12 cellular contexts compared by ENCODE assay signal in genomic region chr9:98445576-98445975, GRCh38.
A peak's percentile ranks its signal among the peaks of the same experiment; 100 is the strongest.
DNase-seq lines count a peak whose midpoint lies in the region; ATAC-seq lines count a peak whose summit lies in the region.
"Had no signal": no experiment of that assay in that cellular context is flagged by ENCODE, and none has a peak within 500 bp of the region (broad histone marks: within the 10 kb centered on the region; RNA-seq: fewer than 3 reads in every experiment).

No MANE protein-coding gene starts in this region.

- H3K27me3 Mint-ChIP-seq in CD8-positive, alpha-beta memory T cell = peaks cover 27 to 29% of the 10 kb centered on the region in 2 donors

- H3K23ac ChIP-seq in neuronal stem cell (ENCODE audit: low read depth, low read length, poor library complexity) = no peak overlapping the region

- H2BK12ac ChIP-seq in neuronal stem cell (ENCODE audit: low read length) = no peak overlapping the region

- CTCF ChIA-PET in CD8-positive, alpha-beta memory T cell (lab: Charles Lee) = no interaction called here

- no peak overlapping the region for H3K4me3 ChIP-seq in neuronal stem cell (ENCODE audit: low read length in 2 of 2)
- no peak overlapping the region for H3K4me3 ChIP-seq in CD8-positive, alpha-beta memory T cell (ENCODE audit: low read length)

- no peaks in the 10 kb centered on the region for H3K36me3 Mint-ChIP-seq in CD8-positive, alpha-beta memory T cell

- H3K4me2 ChIP-seq in neuronal stem cell (ENCODE audit: insufficient read depth, low read length, poor library complexity, severe bottlenecking) = no peak overlapping the region

- H3K4me3 Mint-ChIP-seq in CD8-positive, alpha-beta memory T cell = no peak overlapping the region

- no peak overlapping the region for H3K27ac Mint-ChIP-seq in CD8-positive, alpha-beta memory T cell

- peaks cover 0 to 7% of the 10 kb centered on the region in 2 donors for H3K4me1 ChIP-seq in neuronal stem cell (ENCODE audit: control insufficient read depth in 2 of 2, insufficient read depth in 1 of 2, low read depth in 1 of 2, low read length in 2 of 2)
- no peaks in the 10 kb centered on the region for H3K4me1 ChIP-seq in CD8-positive, alpha-beta memory T cell (ENCODE audit: insufficient read depth, low read length)

- peak overlapping the region; percentile 89 for H4K8ac ChIP-seq in neuronal stem cell (ENCODE audit: low read depth, low read length)

- no peak overlapping the region for H3K18ac ChIP-seq in neuronal stem cell (ENCODE audit: low read length)

- no peak overlapping the region for H3K14ac ChIP-seq in neuronal stem cell (ENCODE audit: low read length)

- H2BK5ac ChIP-seq in neuronal stem cell (ENCODE audit: low read length) = no peak overlapping the region

- H3K79me1 ChIP-seq in neuronal stem cell (ENCODE audit: low read depth, low read length) = no peaks in the 10 kb centered on the region

- ATAC-seq in esophagus mucosa = no peak

- H3K27me3 ChIP-seq in neuronal stem cell (ENCODE audit: control insufficient read depth in 3 of 3, insufficient read depth in 3 of 3, low read depth in 1 of 3, low read length in 3 of 3) = no peaks in the 10 kb centered on the region
- no peaks in the 10 kb centered on the region for H3K27me3 ChIP-seq in CD8-positive, alpha-beta memory T cell (ENCODE audit: insufficient read depth, low read length, poor library complexity, severe bottlenecking)

- no CpG with 5 or more reads among the region's 1 CpG for WGBS in neuronal stem cell (ENCODE audit: extremely low coverage in 2 of 2, insufficient read length in 2 of 2, insufficient replicate concordance in 1 of 2), 2 donors

- no peak overlapping the region for H2BK120ac ChIP-seq in neuronal stem cell (ENCODE audit: low read depth, low read length)

- DNase-seq in NCI-H1417 (lab: John Stamatoyannopoulos, UW) (peak in 2 of 3 experiments; percentile 6 to 50), NCI-H1417 treated with DMSO at 0.1 percent for 48 hours (lab: John Stamatoyannopoulos, UW) (no peak), NCI-H2081 (lab: John Stamatoyannopoulos, UW) (peak; percentile 24 to 57), NCI-H748 (lab: John Stamatoyannopoulos, UW; ENCODE audit: unreplicated experiment) (peak; percentile 82), neuronal stem cell (ENCODE audit: low spot score) (no peak), ecto neural progenitor cell (ENCODE audit: low spot score) (no peak)
- no peak for DNase-seq in CD8-positive, alpha-beta memory T cell
- DNase-seq: GF-D8, KBM-7, NCI-H774 had no signal

- H3K4ac ChIP-seq in neuronal stem cell (ENCODE audit: low read length) = no peak overlapping the region

- H3K9me3 ChIP-seq in neuronal stem cell (replicated peaks in 1 of 2; ENCODE audit: control insufficient read depth in 2 of 2, insufficient read depth in 1 of 2, low read depth in 1 of 2, low read length in 2 of 2) = no peaks in the 10 kb centered on the region
- H3K9me3 ChIP-seq in CD8-positive, alpha-beta memory T cell (ENCODE audit: low read length) = no peaks in the 10 kb centered on the region

- POLR2A ChIA-PET in CD8-positive, alpha-beta memory T cell (lab: Charles Lee) = no interaction called here

- no peak overlapping the region for H3K9ac ChIP-seq in neuronal stem cell (ENCODE audit: low read depth, low read length, poor library complexity)

- H4K91ac ChIP-seq in neuronal stem cell (ENCODE audit: low read depth, low read length, poor library complexity) = no peak overlapping the region

- no peaks in the 10 kb centered on the region for H3K36me3 ChIP-seq in neuronal stem cell (replicated peaks in 1 of 2; ENCODE audit: control insufficient read depth in 2 of 2, insufficient read depth in 2 of 2, low read length in 2 of 2)
- H3K36me3 ChIP-seq in CD8-positive, alpha-beta memory T cell (ENCODE audit: insufficient read depth, low read length) = no peaks in the 10 kb centered on the region

- H2BK15ac ChIP-seq in neuronal stem cell (ENCODE audit: low read length) = no peak overlapping the region

- no peaks in the 10 kb centered on the region for H3K9me3 Mint-ChIP-seq in CD8-positive, alpha-beta memory T cell

- H2AFZ ChIP-seq in neuronal stem cell (ENCODE audit: low read length) = no peak overlapping the region

- H3K27ac ChIP-seq in neuronal stem cell (replicated peaks; ENCODE audit: low read length) = no peak overlapping the region
- no peak overlapping the region for H3K27ac ChIP-seq in CD8-positive, alpha-beta memory T cell (ENCODE audit: low read depth, low read length)
- H3K27ac ChIP-seq: C4-2B had no signal

- no peaks in the 10 kb centered on the region for H3K4me1 Mint-ChIP-seq in CD8-positive, alpha-beta memory T cell

- H2AK5ac ChIP-seq in neuronal stem cell (ENCODE audit: low read depth, low read length) = no peak overlapping the region

Comparison
In these comparisons a context has a peak if more than half of its experiments do, and no peak if none do; other contexts are left out.
1. DNase-seq: peak in NCI-H1417 (2 of 3), NCI-H2081 (2 of 2) and NCI-H748 (single experiment); none in NCI-H1417 treated with DMSO at 0.1 percent for 48 hours (single experiment), neuronal stem cell (single experiment), CD8-positive, alpha-beta memory T cell (0 of 5) and ecto neural progenitor cell (single experiment).